ENCODE assay signal across 1 cellular context in genomic region chr13:112065867-112066623, GRCh38.
TF ChIP-seq lines count a peak whose summit lies in the region.

No MANE protein-coding gene starts in this region.

TF ChIP-seq in H1, 55 proteins besides CTCF, POLR2A, EP300 and RAD21:
- TF ChIP-seq E2F6 (IDR thresholded peaks at IDR 0.05) (peak; percentile 11; the same call in 1 of the 2 replicates), EZH2 (IDR thresholded peaks at IDR 0.05; ENCODE audit: low read depth, low read length, severe bottlenecking) (peak; percentile 98), MAX (IDR thresholded peaks at IDR 0.05) (no peak), BCL11A (IDR thresholded peaks at IDR 0.05; ENCODE audit: low read depth in 2 of 2, low read length in 2 of 2) (no peak), RNF2 (IDR thresholded peaks at IDR 0.05; ENCODE audit: borderline replicate concordance, low read depth, low read length, missing control alignments, poor library complexity, severe bottlenecking) (peak; percentile 95), ZNF274 (IDR thresholded peaks at IDR 0.05; ENCODE audit: borderline replicate concordance, extremely low read depth, low read length) (no peak), SIN3A (conservative IDR thresholded peaks at IDR 0.05 in 1 of 2, IDR thresholded peaks at IDR 0.05 in 1 of 2; ENCODE audit: low read depth in 1 of 2, low read length in 2 of 2) (no peak), SP2 (IDR thresholded peaks at IDR 0.05; ENCODE audit: low read length) (no peak), RBBP5 (IDR thresholded peaks at IDR 0.05; ENCODE audit: borderline replicate concordance, low read depth, low read length) (no peak), PHF8 (conservative IDR thresholded peaks at IDR 0.05; ENCODE audit: low read depth, low read length) (no peak), SIX5 (IDR thresholded peaks at IDR 0.05; ENCODE audit: low read depth, low read length) (no peak), CBX8 (IDR thresholded peaks at IDR 0.05; ENCODE audit: borderline replicate concordance, low read depth, low read length) (no peak; the same call in 1 of the 2 replicates), CEBPB (IDR thresholded peaks at IDR 0.05; ENCODE audit: low read depth, low read length) (no peak), SP4 (IDR thresholded peaks at IDR 0.05; ENCODE audit: low read length) (no peak), KDM1A (IDR thresholded peaks at IDR 0.05; ENCODE audit: borderline replicate concordance, low read length) (no peak; the same call in 1 of the 2 replicates), JUND (IDR thresholded peaks at IDR 0.05; ENCODE audit: low read length) (no peak), ASH2L (IDR thresholded peaks at IDR 0.05; ENCODE audit: low read length) (no peak), BACH1 (IDR thresholded peaks at IDR 0.05; ENCODE audit: low read length) (no peak), KDM4A (IDR thresholded peaks at IDR 0.05; ENCODE audit: low read depth, low read length, severe bottlenecking) (peak; percentile 70), NRF1 (IDR thresholded peaks at IDR 0.05; ENCODE audit: low read depth, low read length) (no peak), ATF2 (IDR thresholded peaks at IDR 0.05; ENCODE audit: low read length) (no peak), GTF2F1 (IDR thresholded peaks at IDR 0.05; ENCODE audit: borderline replicate concordance, low read depth, low read length) (no peak), SUZ12 (IDR thresholded peaks at IDR 0.05; ENCODE audit: low read length) (peak; percentile 98), SRF (IDR thresholded peaks at IDR 0.05; ENCODE audit: low read depth, low read length) (no peak), CHD1 (IDR thresholded peaks at IDR 0.05; ENCODE audit: low read depth, low read length) (no peak), RFX5 (IDR thresholded peaks at IDR 0.05; ENCODE audit: borderline replicate concordance, low read depth, low read length) (no peak), NANOG (IDR thresholded peaks at IDR 0.05; ENCODE audit: insufficient read depth, low read depth, low read length, poor library complexity, severe bottlenecking) (no peak), EGR1 (IDR thresholded peaks at IDR 0.05; ENCODE audit: borderline replicate concordance, low read depth, low read length) (no peak)
